ENCODE assay signal across 15 cellular contexts in genomic region chr2:138356178-138356577, GRCh38.
DNase-seq lines count a peak whose midpoint lies in the region; ATAC-seq and TF ChIP-seq lines count a peak whose summit lies in the region.
"Had no signal": no experiment of that assay in that cellular context is flagged by ENCODE, and none has a peak within 500 bp of the region (broad histone marks: within the 10 kb centered on the region; RNA-seq: fewer than 3 reads in every experiment).

No MANE protein-coding gene starts in this region.

- DNase-seq in HT1080 (ENCODE audit: low read depth) (peak; percentile 41), MCF 10A (ENCODE audit: unreplicated experiment) (peak; percentile 86), left lobe of liver (ENCODE audit: low spot score) (peak; percentile 50), T1000 (lab: John Stamatoyannopoulos, UW) (no peak), NCI-H774 (lab: John Stamatoyannopoulos, UW) (no peak)
- no peak for DNase-seq in activated T-cell treated with anti-CD3 and anti-CD28 coated beads, Interleukin-2, amount 50 U/mL, for 48 hours
- DNase-seq: activated CD4-positive, alpha-beta T cell treated with anti-CD3 and anti-CD28 coated beads for 36 hours; activated effector memory CD4-positive, alpha-beta T cell treated with anti-CD3 and anti-CD28 coated beads, Interleukin-2, amount 50 U/mL, for 16 hours; BE2C; colonic mucosa; GDM1; SK-N-SH; upper lobe of left lung had no signal

- H3K27me3 ChIP-seq in ACC112 (ENCODE audit: insufficient read depth, low read length) = no peaks in the 10 kb centered on the region
- H3K27me3 ChIP-seq: BE2C, colonic mucosa, upper lobe of left lung had no signal

- peak overlapping the region; percentile 32 for H3K4me3 ChIP-seq in ACC112 (ENCODE audit: low read depth, low read length)
- H3K4me3 ChIP-seq: colonic mucosa, upper lobe of left lung had no signal

- ATAC-seq in left lobe of liver (peak; percentile 94), GM21360 (IDR thresholded peaks at IDR 0.05; ENCODE audit: unreplicated experiment) (no peak)
- ATAC-seq: activated CD4-positive, alpha-beta T cell treated with anti-CD3 and anti-CD28 coated beads for 36 hours had no signal

- intact Hi-C loops in MCF 10A (cut with micrococcal nuclease) = no loop called here

- H3K36me3 ChIP-seq in ACC112 (ENCODE audit: insufficient read depth, low read length) = no peaks in the 10 kb centered on the region
- H3K36me3 ChIP-seq: BE2C, colonic mucosa, upper lobe of left lung had no signal

- no peaks in the 10 kb centered on the region for H3K27me3 Mint-ChIP-seq in MCF 10A (ENCODE audit: insufficient read depth, unreplicated experiment)

- H3K4me1 ChIP-seq in ACC112 (ENCODE audit: control insufficient read depth, insufficient read depth, low read length, unreplicated experiment) = peaks cover 15% of the 10 kb centered on the region
- H3K4me1 ChIP-seq: BE2C, colonic mucosa, upper lobe of left lung had no signal

- no peaks in the 10 kb centered on the region for H3K9me3 Mint-ChIP-seq in MCF 10A (ENCODE audit: unreplicated experiment)

- CTCF ChIA-PET in MCF 10A (lab: Yijun Ruan, JAX) = interaction anchor here (0.7 to 1.5 kb wide), 6 partner anchors 18 to 472 kb away, joined by 3 to 5 read pairs (median 3); no protein-coding TSS in a partner anchor

- BruUV-seq in MCF 10A (replicated peaks; lab: Mats Ljungman, UMichigan) = no TSS peak

- H2AFZ ChIP-seq in ACC112 (ENCODE audit: low read length, unreplicated experiment) = peak overlapping the region; percentile 79

- peak overlapping the region; percentile 44; the same call in 1 of the 2 replicates for H3K27ac ChIP-seq in ACC112 (ENCODE audit: low read depth, low read length)
- H3K27ac ChIP-seq: colonic mucosa, upper lobe of left lung had no signal

- POLR2A ChIA-PET in MCF 10A (lab: Yijun Ruan, JAX) = interaction anchor here (0.7 to 1.4 kb wide), 3 partner anchors 9 to 146 kb away, joined by 3 to 5 read pairs (median 3); no protein-coding TSS in a partner anchor

- no peak for TF ChIP-seq CTCF in MCF 10A (IDR thresholded peaks at IDR 0.05; ENCODE audit: unreplicated experiment)

- H3K27ac Mint-ChIP-seq in MCF 10A (ENCODE audit: low read depth, unreplicated experiment) = peak overlapping the region; percentile 77
- H3K27ac Mint-ChIP-seq: activated CD4-positive, alpha-beta T cell treated with anti-CD3 and anti-CD28 coated beads for 36 hours had no signal

- peaks cover 7% of the 10 kb centered on the region for H3K36me3 Mint-ChIP-seq in MCF 10A (ENCODE audit: insufficient read depth, unreplicated experiment)

- H3K4me3 Mint-ChIP-seq in MCF 10A (ENCODE audit: unreplicated experiment) = peak overlapping the region; percentile 41
- H3K4me3 Mint-ChIP-seq: activated CD4-positive, alpha-beta T cell treated with anti-CD3 and anti-CD28 coated beads for 36 hours had no signal

- H3K4me1 Mint-ChIP-seq in MCF 10A (ENCODE audit: insufficient read depth, unreplicated experiment) = peaks cover 9% of the 10 kb centered on the region
- H3K4me1 Mint-ChIP-seq: activated CD4-positive, alpha-beta T cell treated with anti-CD3 and anti-CD28 coated beads for 36 hours had no signal

- no peaks in the 10 kb centered on the region for H3K79me2 ChIP-seq in ACC112 (ENCODE audit: control insufficient read depth, insufficient read depth, low read length, unreplicated experiment)

Comparison
In these comparisons a context has a peak if more than half of its experiments do, and no peak if none do; other contexts are left out.
1. DNase-seq: peak in HT1080 (single experiment), MCF 10A (single experiment) and left lobe of liver (single experiment); none in activated T-cell treated with anti-CD3 and anti-CD28 coated beads, Interleukin-2, amount 50 U/mL, for 48 hours (0 of 2), T1000 (single experiment) and NCI-H774 (single experiment).